ENCODE assay signal across 29 cellular contexts in the genomic region with DNA sequence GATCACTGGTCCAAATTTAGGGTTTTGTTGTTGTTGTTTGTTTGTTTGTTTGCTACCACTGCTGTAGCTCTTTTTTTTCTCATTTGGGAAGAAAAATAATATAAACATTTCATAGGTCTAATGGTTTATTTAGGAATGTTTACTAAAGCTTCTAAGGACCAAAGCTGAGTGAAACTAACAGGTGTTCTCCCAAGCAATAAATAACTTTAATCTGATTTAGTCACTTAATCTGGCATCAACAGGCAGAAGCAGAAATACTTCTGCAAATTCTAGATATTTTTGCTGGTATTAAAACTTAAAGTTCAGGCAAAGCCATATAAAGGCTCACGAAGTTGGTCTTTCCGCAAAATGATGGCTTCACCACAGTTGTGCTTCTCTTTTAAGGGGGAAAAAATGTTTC.
"Had no signal": no experiment of that assay in that cellular context is flagged by ENCODE, and none has a peak within 500 bp of the region (broad histone marks: within the 10 kb centered on the region; RNA-seq: fewer than 3 reads in every experiment).

No MANE protein-coding gene starts in this region.

- H3K27ac ChIP-seq: brain microvascular endothelial cell, coronary artery, dorsolateral prefrontal cortex, gastroesophageal sphincter, WERI-Rb-1 had no signal

- H3K4me3 ChIP-seq: coronary artery, dorsolateral prefrontal cortex, gastroesophageal sphincter had no signal

- H3K36me3 ChIP-seq: brain microvascular endothelial cell, gastroesophageal sphincter, WERI-Rb-1 had no signal

- FAIRE-seq: astrocyte, bronchial epithelial cell had no signal

- H3K27me3 ChIP-seq: brain microvascular endothelial cell had no signal

- DNase-seq: activated B cell treated with CpG ODN at 0.5 μM for 24 hours; activated CD4-positive, alpha-beta T cell treated with anti-CD3 and anti-CD28 coated beads for 48 hours; activated CD4-positive, alpha-beta T cell treated with anti-CD3 and anti-CD28 coated beads, Interleukin-2, amount 50 U/mL, for 1 hour; activated CD4-positive, alpha-beta T cell treated with anti-CD3 and anti-CD28 coated beads, Interleukin-2, amount 50 U/mL, for 48 hours; activated CD8-positive, alpha-beta memory T cell treated with anti-CD3 and anti-CD28 coated beads for 24 hours; activated CD8-positive, alpha-beta T cell treated with anti-CD3 and anti-CD28 coated beads for 36 hours; activated effector memory CD4-positive, alpha-beta T cell treated with Interleukin-2 at 50 U/mL for 16 hours; activated gamma-delta T cell treated with Interleukin-2 at 50 U/mL for 16 hours; activated naive CD4-positive, alpha-beta T cell treated with anti-CD3 and anti-CD28 coated beads, Interleukin-2, amount 50 U/mL, for 16 hours; activated naive CD4-positive, alpha-beta T cell treated with Interleukin-2 at 50 U/mL for 16 hours; activated T-cell treated with anti-CD3 and anti-CD28 coated beads, Interleukin-2, amount 50 U/mL, for 4 hours; amniotic stem cell; anterior cingulate cortex; brain microvascular endothelial cell; dorsolateral prefrontal cortex; effector memory CD4-positive, alpha-beta T cell; endodermal cell; foreskin fibroblast; T-helper 1 cell; T-helper 17 cell; T1000; WERI-Rb-1 had no signal

- ATAC-seq: activated CD4-positive, CD25-positive, alpha-beta regulatory T cell treated with anti-CD3 and anti-CD28 coated beads, Interleukin-2, amount 50 U/mL, for 24 hours; activated CD8-positive, alpha-beta T cell treated with anti-CD3 and anti-CD28 coated beads for 36 hours; activated T-cell treated with anti-CD3 and anti-CD28 coated beads, Interleukin-2, amount 50 U/mL, for 4 hours; activated T-helper 17 cell treated with anti-CD3 and anti-CD28 coated beads, Interleukin-2, amount 50 U/mL, for 72 hours; esophagus mucosa; gastroesophageal sphincter; T-helper 17 cell had no signal

- H3K9me3 ChIP-seq: gastroesophageal sphincter had no signal

- H3K4me1 ChIP-seq: gastroesophageal sphincter had no signal
